In the genomic region with DNA sequence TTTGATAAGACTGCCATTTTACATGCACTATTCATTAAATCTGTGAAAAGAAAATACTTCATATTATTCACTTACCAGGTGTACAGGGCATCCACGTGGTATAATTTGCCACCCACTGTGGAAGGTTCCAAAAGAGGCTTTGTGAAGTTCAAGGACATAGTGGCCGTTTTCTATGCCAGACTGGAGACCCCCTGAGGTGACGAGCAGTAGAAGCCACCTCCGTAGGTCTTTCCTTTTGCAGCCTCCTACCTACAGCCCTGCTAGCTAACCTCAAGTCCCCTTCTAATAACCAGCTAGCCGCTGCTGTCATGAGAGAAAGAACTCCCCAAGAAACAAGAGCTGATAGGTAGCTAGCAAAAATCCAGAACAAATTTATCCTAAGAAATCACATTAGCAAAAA, we compare ENCODE assay signal across 19 cellular contexts.
"Had no signal": no experiment of that assay in that cellular context is flagged by ENCODE, and none has a peak within 500 bp of the region (broad histone marks: within the 10 kb centered on the region; RNA-seq: fewer than 3 reads in every experiment).

No MANE protein-coding gene starts in this region.

- H3K27ac Mint-ChIP-seq: nephron progenitor cell had no signal

- H3K4me1 Mint-ChIP-seq: nephron progenitor cell had no signal

- DNase-seq: activated CD4-positive, CD25-positive, alpha-beta regulatory T cell treated with anti-CD3 and anti-CD28 coated beads, Interleukin-2, amount 50 U/mL, for 72 hours; activated CD8-positive, alpha-beta memory T cell treated with anti-CD3 and anti-CD28 coated beads for 24 hours; activated CD8-positive, alpha-beta memory T cell treated with anti-CD3 and anti-CD28 coated beads, Interleukin-2, amount 50 U/mL, for 48 hours; activated effector memory CD4-positive, alpha-beta T cell treated with Interleukin-2 at 50 U/mL for 16 hours; activated naive CD4-positive, alpha-beta T cell treated with anti-CD3 and anti-CD28 coated beads, Interleukin-2, amount 50 U/mL, for 16 hours; activated T-cell treated with anti-CD3 and anti-CD28 coated beads, Interleukin-2, amount 50 U/mL, for 48 hours; foreskin melanocyte; glutamatergic neuron; hypothalamus; left lung; nephron progenitor cell; nucleus accumbens; posterior cingulate gyrus; stimulated activated CD4-positive, alpha-beta T cell treated with anti-CD3 and anti-CD28 coated beads, Interleukin-12 subunit alpha, Interleukin-12 subunit beta, amount 100 ng/mL, for 4 hours; stimulated activated CD4-positive, alpha-beta T cell treated with anti-CD3 and anti-CD28 coated beads, Interleukin-1b, Interleukin-23, amount 100 ng/mL, for 48 hours; stimulated activated CD8-positive, alpha-beta memory T cell treated with anti-CD3 and anti-CD28 coated beads, Interleukin-4, amount 100 ng/mL, for 48 hours; stimulated activated naive CD4-positive, alpha-beta T cell had no signal

- H3K27me3 ChIP-seq: ascending aorta, left lung had no signal

- H3K4me1 ChIP-seq: ascending aorta had no signal

- H3K4me3 ChIP-seq: ascending aorta, coronary artery, left lung had no signal

- ATAC-seq: left lung had no signal

- H3K27ac ChIP-seq: ascending aorta, coronary artery, left lung had no signal

- H3K36me3 ChIP-seq: ascending aorta, left lung had no signal

- H3K9me3 ChIP-seq: ascending aorta, left lung had no signal

- H3K9me3 Mint-ChIP-seq: nephron progenitor cell had no signal

- H3K4me3 Mint-ChIP-seq: nephron progenitor cell had no signal
